In the genomic region with DNA sequence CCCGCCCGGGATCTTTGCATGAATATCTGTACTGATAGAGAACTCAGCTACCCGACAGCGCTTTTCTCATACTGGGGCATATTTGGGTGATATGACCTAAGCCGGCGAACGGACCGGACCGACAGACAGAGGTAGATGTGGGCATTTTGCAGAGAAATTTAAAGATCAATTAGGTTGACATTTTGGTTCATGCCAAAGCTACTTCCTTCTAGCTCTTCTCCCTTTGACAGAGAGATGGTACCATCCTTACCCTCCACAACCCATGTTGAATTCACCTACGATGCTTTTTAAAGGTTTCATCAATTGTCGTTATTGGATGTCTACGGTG, we compare ENCODE assay signal across 8 cellular contexts. TPM values are rescaled to one million over a fixed set of nuclear protein-coding genes. Genes with fewer than 3 reads are reported as not detected.
DNase-seq lines count a peak whose midpoint lies in the region; ATAC-seq, FAIRE-seq and TF ChIP-seq lines count a peak whose summit lies in the region.

No MANE protein-coding gene starts in this region.

- H3K9me3 Mint-ChIP-seq in type B pancreatic cell: no peaks in the 10 kb centered on the region

- WGBS in K562 (ENCODE audit: insufficient coverage, low coverage, missing lambda C conversion rate): 1% methylated on average over 12 of the region's 12 CpGs
- 5 to 9% methylated on average over 12 of the region's 12 CpGs for WGBS in lower leg skin, 2 donors

- no peak for TF ChIP-seq CTCF in cardiac muscle cell (IDR thresholded peaks at IDR 0.05; ENCODE audit: low read depth, low read length)
- no peak for TF ChIP-seq CTCF in K562 (IDR thresholded peaks at IDR 0.05 in 2 of 3, conservative IDR thresholded peaks at IDR 0.05 in 1 of 3; ENCODE audit: insufficient read depth in 2 of 3, low read depth in 1 of 3, low read length in 3 of 3)
- no peak for TF ChIP-seq CTCF in lower leg skin (IDR thresholded peaks at IDR 0.05)
- TF ChIP-seq CTCF in type B pancreatic cell (conservative IDR thresholded peaks at IDR 0.05): no peak

- TSS peak; percentile 62 for BruUV-seq in K562 (replicated peaks; lab: Mats Ljungman, UMichigan)

- in situ Hi-C loops in K562 (cut with MboI): no loop called here

- H3K79me2 ChIP-seq in K562 (ENCODE audit: control insufficient read depth, insufficient read depth, low read length): peaks cover 70% of the 10 kb centered on the region

- TF ChIP-seq POLR2A in K562 (conservative IDR thresholded peaks at IDR 0.05) (no peak), lower leg skin (IDR thresholded peaks at IDR 0.05) (no peak)

- peaks cover 16% of the 10 kb centered on the region for H3K4me1 Mint-ChIP-seq in type B pancreatic cell (ENCODE audit: unreplicated experiment)

- H3K27me3 ChIP-seq in cardiac muscle cell: no peaks in the 10 kb centered on the region
- H3K27me3 ChIP-seq in K562 (ENCODE audit: control insufficient read depth in 2 of 2, insufficient read depth in 2 of 2, low read length in 2 of 2): no peaks in the 10 kb centered on the region

- H3K4me2 ChIP-seq in K562 (ENCODE audit: insufficient read depth, low read length): peak overlapping the region; percentile 92

- intact Hi-C loops in left ventricle myocardium superior (cut with micrococcal nuclease) (no loop called here), K562 (cut with micrococcal nuclease) (loop anchor here (2.0 to 5.0 kb wide), 5 partner anchors 63 to 182 kb away; a partner anchor contains a TSS), lower leg skin (cut with DNase I; ENCODE audit: low total_unique reads) (no loop called here)

- H3K4me3 ChIP-seq in cardiac muscle cell: peak overlapping the region; percentile 92
- peak overlapping the region; percentile 62 for H3K4me3 ChIP-seq in K562
- peak overlapping the region; percentile 53 for H3K4me3 ChIP-seq in lower leg skin (ENCODE audit: low read depth, poor library complexity, severe bottlenecking)

- H3K27ac Mint-ChIP-seq in type B pancreatic cell: peak overlapping the region; percentile 87

- DNase-seq in cardiac muscle cell (ENCODE audit: low read depth in 1 of 2, low spot score in 1 of 2) (no peak), left ventricle myocardium superior (no peak), K562 (ENCODE audit: extremely low read depth in 1 of 4, low spot score in 3 of 4) (no peak), lower leg skin (ENCODE audit: low spot score in 2 of 2) (no peak), type B pancreatic cell (ENCODE audit: extremely low spot score, unreplicated experiment) (no peak), NCI-H2107 treated with DMSO at 0.1 percent for 48 hours (lab: John Stamatoyannopoulos, UW; ENCODE audit: unreplicated experiment) (no peak), frontal cortex (ENCODE audit: low spot score in 2 of 2) (no peak)

- peak overlapping the region; percentile 88 to 91 for H3K9ac ChIP-seq in K562 (ENCODE audit: insufficient read depth in 1 of 2, low read depth in 2 of 2, low read length in 2 of 2)

- H3K27me3 Mint-ChIP-seq in type B pancreatic cell: no peaks in the 10 kb centered on the region

- H3K36me3 Mint-ChIP-seq in type B pancreatic cell: no peaks in the 10 kb centered on the region

- no peak for TF ChIP-seq EP300 in K562 (IDR thresholded peaks at IDR 0.05; ENCODE audit: low read length)

- no peaks in the 10 kb centered on the region for H4K20me1 ChIP-seq in K562 (replicated peaks; ENCODE audit: control insufficient read depth, insufficient read depth, low read length)

- no peaks in the 10 kb centered on the region for H3K9me1 ChIP-seq in K562 (ENCODE audit: control insufficient read depth, insufficient read depth, low read length)

- CTCF ChIA-PET in K562 (lab: Yijun Ruan, JAX; ENCODE audit: low intra/inter-chr PET ratio): no interaction called here

- H3K4me1 ChIP-seq in cardiac muscle cell (ENCODE audit: low read depth) (peaks cover 6% of the 10 kb centered on the region), K562 (replicated peaks in 1 of 2; ENCODE audit: control insufficient read depth in 2 of 2, insufficient read depth in 2 of 2, low read length in 2 of 2) (peaks cover 27 to 46% of the 10 kb centered on the region in 2 experiments; a peak in 4 of 5 replicates)

- FAIRE-seq in K562 (lab: Jason Lieb, UNC) (no peak), frontal cortex (lab: Jason Lieb, UNC) (no peak)

- peaks cover 5% of the 10 kb centered on the region for H3K36me3 ChIP-seq in cardiac muscle cell
- peaks cover 47% of the 10 kb centered on the region for H3K36me3 ChIP-seq in K562 (ENCODE audit: control insufficient read depth, insufficient read depth, low read length)

- H2AFZ ChIP-seq in K562 (ENCODE audit: low read depth, low read length): peak overlapping the region; percentile 81

- TF ChIP-seq RAD21 in K562 (CRISPR knock-in tag; conservative IDR thresholded peaks at IDR 0.05 in 1 of 2, IDR thresholded peaks at IDR 0.05 in 1 of 2): no peak

- no peaks in the 10 kb centered on the region for H3K9me3 ChIP-seq in cardiac muscle cell (ENCODE audit: low read depth)
- no peaks in the 10 kb centered on the region for H3K9me3 ChIP-seq in K562 (replicated peaks; ENCODE audit: control insufficient read depth, insufficient read depth, low read depth, low read length)

- H3K4me3 Mint-ChIP-seq in type B pancreatic cell: peak overlapping the region; percentile 98

- POLR2A ChIA-PET in K562 (lab: Yijun Ruan, JAX): interaction anchor here (0.6 to 1.2 kb wide), 3 partner anchors 14 to 109 kb away, joined by 3 read pairs; no protein-coding TSS in a partner anchor

- no peak for ATAC-seq in left ventricle myocardium superior
- ATAC-seq in K562: no peak
- ATAC-seq in activated CD4-positive, CD25-positive, alpha-beta regulatory T cell treated with anti-CD3 and anti-CD28 coated beads, Interleukin-2, amount 50 U/mL, for 24 hours: no peak

- H3K27ac ChIP-seq in cardiac muscle cell (peak overlapping the region; percentile 1), K562 (ENCODE audit: extremely low read depth, low read depth, low read length) (peak overlapping the region; percentile 75)

TF ChIP-seq in K562, 482 proteins besides CTCF, POLR2A, EP300 and RAD21 (continues in another document):
- TF ChIP-seq, protein P1, sequence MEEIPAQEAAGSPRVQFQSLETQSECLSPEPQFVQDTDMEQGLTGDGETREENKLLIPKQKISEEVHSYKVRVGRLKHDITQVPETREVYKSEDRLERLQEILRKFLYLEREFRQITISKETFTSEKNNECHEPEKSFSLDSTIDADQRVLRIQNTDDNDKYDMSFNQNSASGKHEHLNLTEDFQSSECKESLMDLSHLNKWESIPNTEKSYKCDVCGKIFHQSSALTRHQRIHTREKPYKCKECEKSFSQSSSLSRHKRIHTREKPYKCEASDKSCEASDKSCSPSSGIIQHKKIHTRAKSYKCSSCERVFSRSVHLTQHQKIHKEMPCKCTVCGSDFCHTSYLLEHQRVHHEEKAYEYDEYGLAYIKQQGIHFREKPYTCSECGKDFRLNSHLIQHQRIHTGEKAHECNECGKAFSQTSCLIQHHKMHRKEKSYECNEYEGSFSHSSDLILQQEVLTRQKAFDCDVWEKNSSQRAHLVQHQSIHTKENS (CRISPR knock-in tag; IDR thresholded peaks at IDR 0.05): no peak

RNA-seq across cellular contexts. Expression of a gene that starts 0.5 kb away (rescaled TPM):
- total RNA-seq in cardiac muscle cell (18.4 and 21.1 TPM in 2 replicates), left ventricle myocardium superior (20.4 TPM), K562 (2014; rRNA removed) (54.8 and 66.6 TPM in 2 replicates), K562 (2014; rRNA removed; fragmentation: Illumina TruSeq; extraction: Trizol) (85.3 and 92.3 TPM in 2 replicates), K562 (2015; rRNA removed; fragmentation: Illumina TruSeq; extraction: Trizol) (70.0 and 74.0 TPM in 2 replicates), K562 (2021) (63.5 and 65.5 TPM in 2 replicates), lower leg skin (10 to 100 TPM; 16.6 to 23.4 (median 21.9) TPM), type B pancreatic cell (ENCODE audit: low replicate concordance) (12.8 TPM in 2 replicates), frontal cortex (21.2 TPM)
- polyA plus RNA-seq in cardiac muscle cell (34.9 and 40.3 TPM in 2 replicates), K562 (2011; rRNA removed) (101 and 139 TPM in 2 replicates), K562 (2014; fragmentation: Illumina TruSeq; extraction: Trizol) (110 and 129 TPM in 2 replicates), K562 (2014; fragmentation: Nextera tagmentation; extraction: Ambion mirVana) (10 to 100 TPM; 61.9 to 71.0 TPM), K562 (2014; rRNA removed) (117 and 128 TPM in 2 replicates)
- total RNA-seq in K562 (2011; cell fraction: chromatin; rRNA removed; ENCODE audit: low replicate concordance): 34.0 and 60.9 TPM in 2 replicates
- 35.9 and 44.0 TPM in 2 replicates for total RNA-seq in K562 (2011; cell fraction: nucleolus; rRNA removed)
- total RNA-seq in K562 (2011; cell fraction: nucleoplasm; rRNA removed): 68.0 and 76.8 TPM in 2 replicates
- polyA plus RNA-seq in K562 (2011; cell fraction: cytosol; rRNA removed): 40.2 and 61.9 TPM in 2 replicates
- polyA plus RNA-seq in K562 (2011; cell fraction: nucleus; rRNA removed): 45.5 and 69.3 TPM in 2 replicates
- 68.8 and 104 TPM in 2 replicates for polyA plus RNA-seq in K562 (2012)
- polyA minus RNA-seq in K562 (2011; rRNA and poly(A)+ RNA removed): 49.0 and 59.1 TPM in 2 replicates
- 18.5 and 25.1 TPM in 2 replicates for polyA minus RNA-seq in K562 (2011; cell fraction: cytosol; rRNA and poly(A)+ RNA removed)
- polyA minus RNA-seq in K562 (2011; cell fraction: nucleus; rRNA and poly(A)+ RNA removed): 12.0 and 15.7 TPM in 2 replicates

RNA-seq across cellular contexts. Expression of a gene that starts 0.7 kb away (rescaled TPM):
- 9.1 and 16.3 TPM in 2 replicates for total RNA-seq in cardiac muscle cell
- polyA plus RNA-seq in cardiac muscle cell: 7.1 and 13.0 TPM in 2 replicates
- total RNA-seq in left ventricle myocardium superior: 6.2 TPM
- 12.9 and 36.9 TPM in 2 replicates for total RNA-seq in K562 (2011; cell fraction: chromatin; rRNA removed; ENCODE audit: low replicate concordance)
- total RNA-seq in K562 (2011; cell fraction: nucleolus; rRNA removed): 7.5 and 12.8 TPM in 2 replicates
- total RNA-seq in K562 (2011; cell fraction: nucleoplasm; rRNA removed): 15.6 and 17.7 TPM in 2 replicates
- 6.2 and 7.9 TPM in 2 replicates for total RNA-seq in K562 (2014; rRNA removed)
- 7.6 and 9.1 TPM in 2 replicates for total RNA-seq in K562 (2014; rRNA removed; fragmentation: Illumina TruSeq; extraction: Trizol)
- total RNA-seq in K562 (2015; rRNA removed; fragmentation: Illumina TruSeq; extraction: Trizol): 9.0 and 12.2 TPM in 2 replicates
- 10.9 and 12.3 TPM in 2 replicates for total RNA-seq in K562 (2021)
- polyA plus RNA-seq in K562 (2011; rRNA removed): 7.4 and 9.6 TPM in 2 replicates
- polyA plus RNA-seq in K562 (2011; cell fraction: cytosol; rRNA removed): 2.2 and 2.5 TPM in 2 replicates
- polyA plus RNA-seq in K562 (2011; cell fraction: nucleus; rRNA removed): 23.4 and 28.7 TPM in 2 replicates
- 8.7 and 13.9 TPM in 2 replicates for polyA plus RNA-seq in K562 (2012)
- 10.4 and 13.8 TPM in 2 replicates for polyA plus RNA-seq in K562 (2014; fragmentation: Illumina TruSeq; extraction: Trizol)
- 1 to 10 TPM; 1.7 to 2.2 TPM for polyA plus RNA-seq in K562 (2014; fragmentation: Nextera tagmentation; extraction: Ambion mirVana)
- polyA plus RNA-seq in K562 (2014; rRNA removed): 9.6 and 11.4 TPM in 2 replicates
- 13.1 and 17.5 TPM in 2 replicates for polyA minus RNA-seq in K562 (2011; rRNA and poly(A)+ RNA removed)
- polyA minus RNA-seq in K562 (2011; cell fraction: cytosol; rRNA and poly(A)+ RNA removed): 4.4 and 6.1 TPM in 2 replicates
- 21.4 and 25.0 TPM in 2 replicates for polyA minus RNA-seq in K562 (2011; cell fraction: nucleus; rRNA and poly(A)+ RNA removed)
- 10 to 100 TPM in 3 of 4 donors, 1 to 10 TPM in 1; 6.6 to 34.7 (median 24.7) TPM for total RNA-seq in lower leg skin
- 14.6 and 20.6 TPM in 2 replicates for total RNA-seq in type B pancreatic cell (ENCODE audit: low replicate concordance)
- total RNA-seq in frontal cortex: 64.8 TPM
